ENCODE assay signal across 29 cellular contexts in genomic region chr1:29325675-29326074, GRCh38.
A peak's percentile ranks its signal among the peaks of the same experiment; 100 is the strongest.
DNase-seq lines count a peak whose midpoint lies in the region; ATAC-seq and TF ChIP-seq lines count a peak whose summit lies in the region.
"Had no signal": no experiment of that assay in that cellular context is flagged by ENCODE, and none has a peak within 500 bp of the region (broad histone marks: within the 10 kb centered on the region; RNA-seq: fewer than 3 reads in every experiment).

No MANE protein-coding gene starts in this region.

- 70 to 71% methylated on average over 4 of the region's 4 CpGs for WGBS in heart right ventricle, 2 donors
- WGBS in mesendoderm (ENCODE audit: extremely low coverage, insufficient coverage, low lambda C conversion rate), result no CpG with 5 or more reads among the region's 4 CpGs

- peak; percentile 71 for DNase-seq in H7
- DNase-seq in NT2/D1 (ENCODE audit: low read depth, low spot score), result no peak
- DNase-seq in heart right ventricle, result peak; percentile 39 to 59
- DNase-seq in mesendoderm, result no peak
- no peak for DNase-seq in NK-92 (lab: John Stamatoyannopoulos, UW; ENCODE audit: unreplicated experiment)
- no peak for DNase-seq in GM10248 (ENCODE audit: extremely low spot score)
- DNase-seq in GDM1 (lab: John Stamatoyannopoulos, UW), result no peak
- DNase-seq in activated naive CD4-positive, alpha-beta T cell treated with Interleukin-2 at 50 U/mL for 16 hours, result no peak
- DNase-seq: ACHN; activated CD4-positive, alpha-beta T cell treated with anti-CD3 and anti-CD28 coated beads for 4 hours; activated CD8-positive, alpha-beta memory T cell treated with anti-CD3 and anti-CD28 coated beads for 24 hours; activated T-cell treated with anti-CD3 and anti-CD28 coated beads for 4 hours; CD8-positive, alpha-beta T cell; effector CD4-positive, alpha-beta T cell; HFFc6; hypothalamus; lower lobe of right lung; naive thymus-derived CD8-positive, alpha-beta T cell; NCI-H1105 treated with DMSO at 0.1 percent for 48 hours; NCI-H1930; occipital lobe; T1000; trophoblast cell had no signal

- H3K4me3 ChIP-seq in H7 (ENCODE audit: insufficient read depth, low read depth, low read length) (no peak overlapping the region), NT2/D1 (ENCODE audit: insufficient read length, low read depth) (peak overlapping the region; percentile 16), heart right ventricle (no peak overlapping the region), mesendoderm (ENCODE audit: low read length) (no peak overlapping the region)
- H3K4me3 ChIP-seq: breast epithelium, gastroesophageal sphincter, lower lobe of right lung had no signal

- H3K27ac ChIP-seq in heart right ventricle, result no peak overlapping the region
- H3K27ac ChIP-seq in mesendoderm (ENCODE audit: low read depth, low read length), result no peak overlapping the region
- H3K27ac ChIP-seq: breast epithelium, gastroesophageal sphincter, lower lobe of right lung, VCaP had no signal

- H3K4me1 ChIP-seq in NT2/D1 (ENCODE audit: insufficient read depth, insufficient read length), result peaks cover 18% of the 10 kb centered on the region
- H3K4me1 ChIP-seq in heart right ventricle, result peaks cover 0 to 8% (median 0%) of the 10 kb centered on the region in 9 donors
- peaks cover 4% of the 10 kb centered on the region for H3K4me1 ChIP-seq in mesendoderm (ENCODE audit: control insufficient read depth, low read depth, low read length)
- H3K4me1 ChIP-seq: breast epithelium, gastroesophageal sphincter, lower lobe of right lung had no signal

- H3K27me3 ChIP-seq in H7 (ENCODE audit: control insufficient read depth, insufficient read depth, low read length) (peaks cover 2% of the 10 kb centered on the region; the same call in 1 of the 2 replicates), NT2/D1 (ENCODE audit: insufficient read depth, insufficient read length) (no peaks in the 10 kb centered on the region), heart right ventricle (peaks cover 0 to 6% (median 0%) of the 10 kb centered on the region in 7 donors), mesendoderm (ENCODE audit: insufficient read depth, low read length, poor library complexity) (no peaks in the 10 kb centered on the region)
- H3K27me3 ChIP-seq: breast epithelium had no signal

- H3K18ac ChIP-seq in mesendoderm (ENCODE audit: low read length), result no peak overlapping the region

- intact Hi-C loops in heart right ventricle (cut with DNase I), result no loop called here

- peak overlapping the region; percentile 80 for H3K56ac ChIP-seq in mesendoderm (ENCODE audit: low read length)

- no peak overlapping the region for H3K4ac ChIP-seq in mesendoderm (ENCODE audit: low read depth, low read length)

- H2BK5ac ChIP-seq in mesendoderm (ENCODE audit: low read length), result no peak overlapping the region

- no peaks in the 10 kb centered on the region for H3K79me1 ChIP-seq in mesendoderm (ENCODE audit: low read length)

- no peak overlapping the region for H4K5ac ChIP-seq in mesendoderm (ENCODE audit: low read length)

- no peaks in the 10 kb centered on the region for H3K9me3 ChIP-seq in NT2/D1 (ENCODE audit: insufficient read depth, low read length)
- H3K9me3 ChIP-seq in heart right ventricle, result no peaks in the 10 kb centered on the region
- H3K9me3 ChIP-seq: breast epithelium, gastroesophageal sphincter, lower lobe of right lung had no signal

- CTCF ChIA-PET in GM10248 (lab: Yijun Ruan, JAX), result no interaction called here

- no peak overlapping the region for H2BK15ac ChIP-seq in mesendoderm (replicated peaks; ENCODE audit: low read depth)

- ATAC-seq in heart right ventricle, result peak; percentile 45 to 91 (median 82)
- ATAC-seq: activated naive CD4-positive, alpha-beta T cell treated with anti-CD3 and anti-CD28 coated beads, Interleukin-2, amount 50 U/mL, for 72 hours; CD8-positive, alpha-beta T cell; gastroesophageal sphincter; lower lobe of right lung; naive thymus-derived CD8-positive, alpha-beta T cell; Panc1; stimulated activated memory B cell treated with anti-CD40 and anti-IgM and Interleukin-4, amounts not matched to agents 10 μg/mL and 1 μg/mL and 100 μg/mL, for 72 hours had no signal

- POLR2A ChIA-PET in GM10248 (lab: Yijun Ruan, JAX), result no interaction called here

- no peak for TF ChIP-seq CTCF in heart right ventricle (IDR thresholded peaks at IDR 0.05)
- no peak for TF ChIP-seq CTCF in GM10248 (IDR thresholded peaks at IDR 0.05; ENCODE audit: control extremely low read depth, extremely low read depth, low read depth, missing control alignments)

- H3K4me2 ChIP-seq in mesendoderm (ENCODE audit: low read length), result no peak overlapping the region

- H3K36me3 ChIP-seq in H7 (replicated peaks; ENCODE audit: control insufficient read depth, insufficient read depth, low read length) (no peaks in the 10 kb centered on the region; the same call in 1 of the 2 replicates), NT2/D1 (ENCODE audit: insufficient read depth, insufficient read length, low read length) (peaks cover 20% of the 10 kb centered on the region), heart right ventricle (no peaks in the 10 kb centered on the region), mesendoderm (ENCODE audit: control insufficient read depth, insufficient read depth, low read length) (peaks cover 3% of the 10 kb centered on the region)
- H3K36me3 ChIP-seq: breast epithelium had no signal

- H4K8ac ChIP-seq in mesendoderm (ENCODE audit: low read depth, low read length), result no peak overlapping the region

- H3K23ac ChIP-seq in mesendoderm (ENCODE audit: low read length), result no peak overlapping the region

- no peak overlapping the region for H2AK5ac ChIP-seq in mesendoderm (ENCODE audit: low read length)

- peak overlapping the region; percentile 80 for H3K9ac ChIP-seq in NT2/D1 (ENCODE audit: insufficient read length, low read depth)
- H3K9ac ChIP-seq in mesendoderm (ENCODE audit: low read length), result no peak overlapping the region

- H3K79me2 ChIP-seq in mesendoderm (ENCODE audit: control insufficient read depth, insufficient read depth, low read length), result no peaks in the 10 kb centered on the region

- no peak overlapping the region for H2BK120ac ChIP-seq in mesendoderm (ENCODE audit: low read depth, low read length)

Comparison
In these comparisons a context has a peak if more than half of its experiments do, and no peak if none do; other contexts are left out.
1. DNase-seq: peak in H7 (single experiment) and heart right ventricle (2 of 2); none in NT2/D1 (single experiment), mesendoderm (single experiment), NK-92 (single experiment), GM10248 (single experiment), GDM1 (single experiment) and activated naive CD4-positive, alpha-beta T cell treated with Interleukin-2 at 50 U/mL for 16 hours (single experiment).